ENCODE assay signal across 1 cellular context in the genomic region with DNA sequence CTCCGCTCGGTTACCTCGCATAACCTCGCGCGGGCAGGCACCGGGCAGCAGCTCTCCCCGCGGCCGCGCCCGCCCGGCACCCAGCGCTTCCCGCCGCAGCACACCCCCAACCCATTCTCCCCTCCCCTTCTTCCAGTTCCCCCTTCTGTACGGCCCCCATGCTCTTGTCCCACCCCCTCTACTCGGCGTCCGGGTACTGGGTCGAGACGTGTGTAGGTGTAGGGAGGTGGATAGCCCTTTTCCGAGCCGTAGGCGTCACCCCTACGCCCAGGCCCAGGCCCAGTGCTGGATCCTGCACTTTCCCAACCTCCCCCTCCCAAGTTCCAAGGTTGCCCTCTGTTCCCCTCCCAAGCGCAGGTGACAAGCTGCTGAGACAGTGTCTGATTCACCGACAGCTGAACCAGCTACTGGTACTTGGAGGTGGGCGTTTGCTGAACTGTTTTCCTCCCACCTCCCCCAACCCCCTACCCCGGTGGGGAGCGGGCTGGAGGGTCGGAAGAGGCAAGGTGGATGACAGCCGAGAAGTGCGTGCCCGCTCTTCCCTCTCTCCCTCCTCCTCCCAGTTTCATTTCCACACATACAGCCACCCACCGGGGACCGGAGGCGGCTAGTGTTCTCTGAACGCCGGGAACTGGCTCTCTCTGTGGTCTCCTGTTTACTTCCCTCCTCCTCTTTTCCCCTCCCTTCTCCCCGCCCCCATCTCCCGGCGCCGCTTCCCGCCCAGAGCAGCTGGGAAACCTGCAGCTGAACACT.
A peak's percentile ranks its signal among the peaks of the same experiment; 100 is the strongest.
TF ChIP-seq lines count a peak whose summit lies in the region.

No MANE protein-coding gene starts in this region.

TF ChIP-seq in K562, 482 proteins besides CTCF, POLR2A, EP300 and RAD21 (continued from another document and continues in another):
- peak; percentile 22 for TF ChIP-seq DACH1 (IDR thresholded peaks at IDR 0.05; ENCODE audit: partially characterized antibody)
- no peak for TF ChIP-seq GABPB2 (CRISPR knock-in tag; conservative IDR thresholded peaks at IDR 0.05)
- TF ChIP-seq, protein P1, sequence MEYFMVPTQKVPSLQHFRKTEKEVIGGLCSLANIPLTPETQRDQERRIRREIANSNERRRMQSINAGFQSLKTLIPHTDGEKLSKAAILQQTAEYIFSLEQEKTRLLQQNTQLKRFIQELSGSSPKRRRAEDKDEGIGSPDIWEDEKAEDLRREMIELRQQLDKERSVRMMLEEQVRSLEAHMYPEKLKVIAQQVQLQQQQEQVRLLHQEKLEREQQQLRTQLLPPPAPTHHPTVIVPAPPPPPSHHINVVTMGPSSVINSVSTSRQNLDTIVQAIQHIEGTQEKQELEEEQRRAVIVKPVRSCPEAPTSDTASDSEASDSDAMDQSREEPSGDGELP (CRISPR knock-in tag; IDR thresholded peaks at IDR 0.05; ENCODE audit: borderline replicate concordance): peak; percentile 85
- TF ChIP-seq, protein P2, sequence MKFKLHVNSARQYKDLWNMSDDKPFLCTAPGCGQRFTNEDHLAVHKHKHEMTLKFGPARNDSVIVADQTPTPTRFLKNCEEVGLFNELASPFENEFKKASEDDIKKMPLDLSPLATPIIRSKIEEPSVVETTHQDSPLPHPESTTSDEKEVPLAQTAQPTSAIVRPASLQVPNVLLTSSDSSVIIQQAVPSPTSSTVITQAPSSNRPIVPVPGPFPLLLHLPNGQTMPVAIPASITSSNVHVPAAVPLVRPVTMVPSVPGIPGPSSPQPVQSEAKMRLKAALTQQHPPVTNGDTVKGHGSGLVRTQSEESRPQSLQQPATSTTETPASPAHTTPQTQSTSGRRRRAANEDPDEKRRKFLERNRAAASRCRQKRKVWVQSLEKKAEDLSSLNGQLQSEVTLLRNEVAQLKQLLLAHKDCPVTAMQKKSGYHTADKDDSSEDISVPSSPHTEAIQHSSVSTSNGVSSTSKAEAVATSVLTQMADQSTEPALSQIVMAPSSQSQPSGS (CRISPR knock-in tag; IDR thresholded peaks at IDR 0.05): no peak
- TF ChIP-seq SUPT5H (IDR thresholded peaks at IDR 0.05): peak; percentile 87
- TF ChIP-seq, protein P3, sequence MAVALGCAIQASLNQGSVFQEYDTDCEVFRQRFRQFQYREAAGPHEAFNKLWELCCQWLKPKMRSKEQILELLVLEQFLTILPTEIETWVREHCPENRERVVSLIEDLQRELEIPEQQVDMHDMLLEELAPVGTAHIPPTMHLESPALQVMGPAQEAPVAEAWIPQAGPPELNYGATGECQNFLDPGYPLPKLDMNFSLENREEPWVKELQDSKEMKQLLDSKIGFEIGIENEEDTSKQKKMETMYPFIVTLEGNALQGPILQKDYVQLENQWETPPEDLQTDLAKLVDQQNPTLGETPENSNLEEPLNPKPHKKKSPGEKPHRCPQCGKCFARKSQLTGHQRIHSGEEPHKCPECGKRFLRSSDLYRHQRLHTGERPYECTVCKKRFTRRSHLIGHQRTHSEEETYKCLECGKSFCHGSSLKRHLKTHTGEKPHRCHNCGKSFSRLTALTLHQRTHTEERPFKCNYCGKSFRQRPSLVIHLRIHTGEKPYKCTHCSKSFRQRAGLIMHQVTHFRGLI (CRISPR knock-in tag; IDR thresholded peaks at IDR 0.05): no peak
- peak; percentile 84 for TF ChIP-seq RBFOX2 (IDR thresholded peaks at IDR 0.05; ENCODE audit: low read depth, low read length)
- TF ChIP-seq ZNF586 (CRISPR knock-in tag; conservative IDR thresholded peaks at IDR 0.05): no peak
- TF ChIP-seq HNRNPK (IDR thresholded peaks at IDR 0.05; ENCODE audit: low read depth, low read length, poor library complexity, severe bottlenecking): peak; percentile 61
- peak; percentile 47 to 72; a peak in 2 of 4 replicates for TF ChIP-seq MAZ (CRISPR knock-in tag; conservative IDR thresholded peaks at IDR 0.05 in 1 of 2, IDR thresholded peaks at IDR 0.05 in 1 of 2)
- TF ChIP-seq ARHGAP35 (IDR thresholded peaks at IDR 0.05; ENCODE audit: partially characterized antibody): no peak
- TF ChIP-seq, protein P4, sequence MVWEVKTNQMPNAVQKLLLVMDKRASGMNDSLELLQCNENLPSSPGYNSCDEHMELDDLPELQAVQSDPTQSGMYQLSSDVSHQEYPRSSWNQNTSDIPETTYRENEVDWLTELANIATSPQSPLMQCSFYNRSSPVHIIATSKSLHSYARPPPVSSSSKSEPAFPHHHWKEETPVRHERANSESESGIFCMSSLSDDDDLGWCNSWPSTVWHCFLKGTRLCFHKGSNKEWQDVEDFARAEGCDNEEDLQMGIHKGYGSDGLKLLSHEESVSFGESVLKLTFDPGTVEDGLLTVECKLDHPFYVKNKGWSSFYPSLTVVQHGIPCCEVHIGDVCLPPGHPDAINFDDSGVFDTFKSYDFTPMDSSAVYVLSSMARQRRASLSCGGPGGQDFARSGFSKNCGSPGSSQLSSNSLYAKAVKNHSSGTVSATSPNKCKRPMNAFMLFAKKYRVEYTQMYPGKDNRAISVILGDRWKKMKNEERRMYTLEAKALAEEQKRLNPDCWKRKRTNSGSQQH (CRISPR knock-in tag; IDR thresholded peaks at IDR 0.05): 0 out of 2 replicates have a peak, but pooled peaks have one; percentile 63
- TF ChIP-seq KDM5B (IDR thresholded peaks at IDR 0.05; ENCODE audit: insufficient replicate concordance, low read depth, low read length): peak; percentile 37
- TF ChIP-seq, protein P5, sequence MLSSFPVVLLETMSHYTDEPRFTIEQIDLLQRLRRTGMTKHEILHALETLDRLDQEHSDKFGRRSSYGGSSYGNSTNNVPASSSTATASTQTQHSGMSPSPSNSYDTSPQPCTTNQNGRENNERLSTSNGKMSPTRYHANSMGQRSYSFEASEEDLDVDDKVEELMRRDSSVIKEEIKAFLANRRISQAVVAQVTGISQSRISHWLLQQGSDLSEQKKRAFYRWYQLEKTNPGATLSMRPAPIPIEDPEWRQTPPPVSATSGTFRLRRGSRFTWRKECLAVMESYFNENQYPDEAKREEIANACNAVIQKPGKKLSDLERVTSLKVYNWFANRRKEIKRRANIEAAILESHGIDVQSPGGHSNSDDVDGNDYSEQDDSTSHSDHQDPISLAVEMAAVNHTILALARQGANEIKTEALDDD (IDR thresholded peaks at IDR 0.05): no peak
- peak; percentile 67; the same call in 1 of the 2 replicates for TF ChIP-seq GTF2E2 (tag; IDR thresholded peaks at IDR 0.05)
- TF ChIP-seq NCOR1 (IDR thresholded peaks at IDR 0.05): peak; percentile 77
- TF ChIP-seq, protein P6, sequence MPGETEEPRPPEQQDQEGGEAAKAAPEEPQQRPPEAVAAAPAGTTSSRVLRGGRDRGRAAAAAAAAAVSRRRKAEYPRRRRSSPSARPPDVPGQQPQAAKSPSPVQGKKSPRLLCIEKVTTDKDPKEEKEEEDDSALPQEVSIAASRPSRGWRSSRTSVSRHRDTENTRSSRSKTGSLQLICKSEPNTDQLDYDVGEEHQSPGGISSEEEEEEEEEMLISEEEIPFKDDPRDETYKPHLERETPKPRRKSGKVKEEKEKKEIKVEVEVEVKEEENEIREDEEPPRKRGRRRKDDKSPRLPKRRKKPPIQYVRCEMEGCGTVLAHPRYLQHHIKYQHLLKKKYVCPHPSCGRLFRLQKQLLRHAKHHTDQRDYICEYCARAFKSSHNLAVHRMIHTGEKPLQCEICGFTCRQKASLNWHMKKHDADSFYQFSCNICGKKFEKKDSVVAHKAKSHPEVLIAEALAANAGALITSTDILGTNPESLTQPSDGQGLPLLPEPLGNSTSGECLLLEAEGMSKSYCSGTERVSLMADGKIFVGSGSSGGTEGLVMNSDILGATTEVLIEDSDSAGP (CRISPR knock-in tag; IDR thresholded peaks at IDR 0.05): no peak
- peak; percentile 16 for TF ChIP-seq TAF1 (IDR thresholded peaks at IDR 0.05; ENCODE audit: control insufficient read depth, extremely low read depth, insufficient read depth, low read length, severe bottlenecking)
- TF ChIP-seq MEIS2 (IDR thresholded peaks at IDR 0.05; ENCODE audit: partially characterized antibody): no peak
- TF ChIP-seq, protein P7, sequence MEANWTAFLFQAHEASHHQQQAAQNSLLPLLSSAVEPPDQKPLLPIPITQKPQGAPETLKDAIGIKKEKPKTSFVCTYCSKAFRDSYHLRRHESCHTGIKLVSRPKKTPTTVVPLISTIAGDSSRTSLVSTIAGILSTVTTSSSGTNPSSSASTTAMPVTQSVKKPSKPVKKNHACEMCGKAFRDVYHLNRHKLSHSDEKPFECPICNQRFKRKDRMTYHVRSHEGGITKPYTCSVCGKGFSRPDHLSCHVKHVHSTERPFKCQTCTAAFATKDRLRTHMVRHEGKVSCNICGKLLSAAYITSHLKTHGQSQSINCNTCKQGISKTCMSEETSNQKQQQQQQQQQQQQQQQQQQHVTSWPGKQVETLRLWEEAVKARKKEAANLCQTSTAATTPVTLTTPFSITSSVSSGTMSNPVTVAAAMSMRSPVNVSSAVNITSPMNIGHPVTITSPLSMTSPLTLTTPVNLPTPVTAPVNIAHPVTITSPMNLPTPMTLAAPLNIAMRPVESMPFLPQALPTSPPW (CRISPR knock-in tag; IDR thresholded peaks at IDR 0.05): peak; percentile 26
- TF ChIP-seq ETV1 (tag; conservative IDR thresholded peaks at IDR 0.05; ENCODE audit: low read depth): peak; percentile 36; the same call in 1 of the 2 replicates
- peak; percentile 62; the same call in 1 of the 2 replicates for TF ChIP-seq TOE1 (IDR thresholded peaks at IDR 0.05; ENCODE audit: borderline replicate concordance)
- TF ChIP-seq TOE1 (CRISPR knock-in tag; IDR thresholded peaks at IDR 0.05; ENCODE audit: borderline replicate concordance, low read depth): no peak
- TF ChIP-seq BHLHE40 (IDR thresholded peaks at IDR 0.05; ENCODE audit: low read length): no peak
- TF ChIP-seq STAT5A (IDR thresholded peaks at IDR 0.05; ENCODE audit: borderline replicate concordance, low read length): no peak
- TF ChIP-seq, protein P8, sequence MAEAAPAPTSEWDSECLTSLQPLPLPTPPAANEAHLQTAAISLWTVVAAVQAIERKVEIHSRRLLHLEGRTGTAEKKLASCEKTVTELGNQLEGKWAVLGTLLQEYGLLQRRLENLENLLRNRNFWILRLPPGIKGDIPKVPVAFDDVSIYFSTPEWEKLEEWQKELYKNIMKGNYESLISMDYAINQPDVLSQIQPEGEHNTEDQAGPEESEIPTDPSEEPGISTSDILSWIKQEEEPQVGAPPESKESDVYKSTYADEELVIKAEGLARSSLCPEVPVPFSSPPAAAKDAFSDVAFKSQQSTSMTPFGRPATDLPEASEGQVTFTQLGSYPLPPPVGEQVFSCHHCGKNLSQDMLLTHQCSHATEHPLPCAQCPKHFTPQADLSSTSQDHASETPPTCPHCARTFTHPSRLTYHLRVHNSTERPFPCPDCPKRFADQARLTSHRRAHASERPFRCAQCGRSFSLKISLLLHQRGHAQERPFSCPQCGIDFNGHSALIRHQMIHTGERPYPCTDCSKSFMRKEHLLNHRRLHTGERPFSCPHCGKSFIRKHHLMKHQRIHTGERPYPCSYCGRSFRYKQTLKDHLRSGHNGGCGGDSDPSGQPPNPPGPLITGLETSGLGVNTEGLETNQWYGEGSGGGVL (CRISPR knock-in tag; IDR thresholded peaks at IDR 0.05): no peak
- TF ChIP-seq TBP (optimal IDR thresholded peaks at IDR 0.05; ENCODE audit: low read depth, low read length): peak; percentile 1
- TF ChIP-seq KAT7 (CRISPR knock-in tag; IDR thresholded peaks at IDR 0.05; ENCODE audit: borderline replicate concordance): no peak
- no peak for TF ChIP-seq ZNF431 (CRISPR knock-in tag; IDR thresholded peaks at IDR 0.05)
- TF ChIP-seq, protein P9, sequence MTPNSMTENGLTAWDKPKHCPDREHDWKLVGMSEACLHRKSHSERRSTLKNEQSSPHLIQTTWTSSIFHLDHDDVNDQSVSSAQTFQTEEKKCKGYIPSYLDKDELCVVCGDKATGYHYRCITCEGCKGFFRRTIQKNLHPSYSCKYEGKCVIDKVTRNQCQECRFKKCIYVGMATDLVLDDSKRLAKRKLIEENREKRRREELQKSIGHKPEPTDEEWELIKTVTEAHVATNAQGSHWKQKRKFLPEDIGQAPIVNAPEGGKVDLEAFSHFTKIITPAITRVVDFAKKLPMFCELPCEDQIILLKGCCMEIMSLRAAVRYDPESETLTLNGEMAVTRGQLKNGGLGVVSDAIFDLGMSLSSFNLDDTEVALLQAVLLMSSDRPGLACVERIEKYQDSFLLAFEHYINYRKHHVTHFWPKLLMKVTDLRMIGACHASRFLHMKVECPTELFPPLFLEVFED (CRISPR knock-in tag; conservative IDR thresholded peaks at IDR 0.05): 0 out of 2 replicates have a peak, but pooled peaks have one; percentile 10
- no peak for TF ChIP-seq TAF15 (IDR thresholded peaks at IDR 0.05; ENCODE audit: low read depth, low read length)
- TF ChIP-seq MED1 (CRISPR knock-in tag; IDR thresholded peaks at IDR 0.05; ENCODE audit: borderline replicate concordance): 0 out of 2 replicates have a peak, but pooled peaks have one; percentile 61
- peak; percentile 43 for TF ChIP-seq NEUROD1 (IDR thresholded peaks at IDR 0.05; ENCODE audit: borderline replicate concordance, low read depth, low read length, partially characterized antibody)
- TF ChIP-seq ELF4 (CRISPR knock-in tag; IDR thresholded peaks at IDR 0.05): 0 out of 2 replicates have a peak, but pooled peaks have one; percentile 5
- TF ChIP-seq CHD1 (IDR thresholded peaks at IDR 0.05; ENCODE audit: low read length): peak; percentile 99
- TF ChIP-seq, protein P10, sequence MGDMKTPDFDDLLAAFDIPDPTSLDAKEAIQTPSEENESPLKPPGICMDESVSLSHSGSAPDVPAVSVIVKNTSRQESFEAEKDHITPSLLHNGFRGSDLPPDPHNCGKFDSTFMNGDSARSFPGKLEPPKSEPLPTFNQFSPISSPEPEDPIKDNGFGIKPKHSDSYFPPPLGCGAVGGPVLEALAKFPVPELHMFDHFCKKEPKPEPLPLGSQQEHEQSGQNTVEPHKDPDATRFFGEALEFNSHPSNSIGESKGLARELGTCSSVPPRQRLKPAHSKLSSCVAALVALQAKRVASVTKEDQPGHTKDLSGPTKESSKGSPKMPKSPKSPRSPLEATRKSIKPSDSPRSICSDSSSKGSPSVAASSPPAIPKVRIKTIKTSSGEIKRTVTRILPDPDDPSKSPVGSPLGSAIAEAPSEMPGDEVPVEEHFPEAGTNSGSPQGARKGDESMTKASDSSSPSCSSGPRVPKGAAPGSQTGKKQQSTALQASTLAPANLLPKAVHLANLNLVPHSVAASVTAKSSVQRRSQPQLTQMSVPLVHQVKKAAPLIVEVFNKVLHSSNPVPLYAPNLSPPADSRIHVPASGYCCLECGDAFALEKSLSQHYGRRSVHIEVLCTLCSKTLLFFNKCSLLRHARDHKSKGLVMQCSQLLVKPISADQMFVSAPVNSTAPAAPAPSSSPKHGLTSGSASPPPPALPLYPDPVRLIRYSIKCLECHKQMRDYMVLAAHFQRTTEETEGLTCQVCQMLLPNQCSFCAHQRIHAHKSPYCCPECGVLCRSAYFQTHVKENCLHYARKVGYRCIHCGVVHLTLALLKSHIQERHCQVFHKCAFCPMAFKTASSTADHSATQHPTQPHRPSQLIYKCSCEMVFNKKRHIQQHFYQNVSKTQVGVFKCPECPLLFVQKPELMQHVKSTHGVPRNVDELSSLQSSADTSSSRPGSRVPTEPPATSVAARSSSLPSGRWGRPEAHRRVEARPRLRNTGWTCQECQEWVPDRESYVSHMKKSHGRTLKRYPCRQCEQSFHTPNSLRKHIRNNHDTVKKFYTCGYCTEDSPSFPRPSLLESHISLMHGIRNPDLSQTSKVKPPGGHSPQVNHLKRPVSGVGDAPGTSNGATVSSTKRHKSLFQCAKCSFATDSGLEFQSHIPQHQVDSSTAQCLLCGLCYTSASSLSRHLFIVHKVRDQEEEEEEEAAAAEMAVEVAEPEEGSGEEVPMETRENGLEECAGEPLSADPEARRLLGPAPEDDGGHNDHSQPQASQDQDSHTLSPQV (IDR thresholded peaks at IDR 0.05): 0 out of 2 replicates have a peak, but pooled peaks have one; percentile 4
- TF ChIP-seq BRD4 (IDR thresholded peaks at IDR 0.05): peak; percentile 14; the same call in 1 of the 2 replicates
